Comparison of ENCODE assay signal across 9 cellular contexts in genomic region chr1:151314137-151314875, GRCh38. TPM values are rescaled to one million over a fixed set of nuclear protein-coding genes. Genes with fewer than 3 reads are reported as not detected.
DNase-seq lines count a peak whose midpoint lies in the region; ATAC-seq and TF ChIP-seq lines count a peak whose summit lies in the region.
"Had no signal": no experiment of that assay in that cellular context is flagged by ENCODE, and none has a peak within 500 bp of the region (broad histone marks: within the 10 kb centered on the region; RNA-seq: fewer than 3 reads in every experiment).

No MANE protein-coding gene starts in this region.

- peaks cover 27% of the 10 kb centered on the region for H3K4me1 Mint-ChIP-seq in neural crest cell
- peaks cover 16% of the 10 kb centered on the region for H3K4me1 Mint-ChIP-seq in type B pancreatic cell (ENCODE audit: unreplicated experiment)

- H3K4me3 Mint-ChIP-seq in neural crest cell (no peak overlapping the region), type B pancreatic cell (no peak overlapping the region)

- no peak for TF ChIP-seq CTCF in AG10803 (conservative IDR thresholded peaks at IDR 0.05; ENCODE audit: low read length)
- TF ChIP-seq CTCF in neural crest cell (conservative IDR thresholded peaks at IDR 0.05), result no peak
- no peak for TF ChIP-seq CTCF in type B pancreatic cell (conservative IDR thresholded peaks at IDR 0.05)

- H3K27me3 Mint-ChIP-seq in neural crest cell (ENCODE audit: low read depth) (no peaks in the 10 kb centered on the region), type B pancreatic cell (no peaks in the 10 kb centered on the region)

- no peak overlapping the region for H3K4me3 ChIP-seq in AG10803 (ENCODE audit: low read length)

- no peak for ATAC-seq in GM19035 (IDR thresholded peaks at IDR 0.05; ENCODE audit: unreplicated experiment)
- ATAC-seq: stimulated activated naive CD8-positive, alpha-beta T cell treated with anti-CD3 and anti-CD28 coated beads, Interleukin-15, Interleukin-2, amounts not matched to agents 100 U/mL and 50 U/mL, for 24 hours had no signal

- H3K36me3 Mint-ChIP-seq in neural crest cell (ENCODE audit: low read depth) (peaks cover 7% of the 10 kb centered on the region), type B pancreatic cell (peaks cover 12% of the 10 kb centered on the region)

- no peaks in the 10 kb centered on the region for H3K9me3 Mint-ChIP-seq in neural crest cell
- H3K9me3 Mint-ChIP-seq in type B pancreatic cell, result no peaks in the 10 kb centered on the region

- H3K27ac Mint-ChIP-seq in neural crest cell (ENCODE audit: unreplicated experiment) (peak overlapping the region; percentile 53), type B pancreatic cell (no peak overlapping the region)

- in situ Hi-C loops in SK-MEL-5 (cut with HindIII; ENCODE audit: low pct_unique_long_range_greater_than_20kb, low sequenced_read_pairs), result no loop called here

- peak; percentile 82 for DNase-seq in AG10803 (ENCODE audit: low read depth)
- peak; percentile 50 for DNase-seq in SK-MEL-5 (ENCODE audit: low read depth, low spot score)
- DNase-seq in fibroblast of peridontal ligament (ENCODE audit: extremely low read depth), result peak; percentile 83
- no peak for DNase-seq in neural crest cell (ENCODE audit: low read depth, low spot score)
- DNase-seq in type B pancreatic cell (ENCODE audit: extremely low spot score, unreplicated experiment), result no peak
- DNase-seq in NCI-H510A (lab: John Stamatoyannopoulos, UW), result no peak
- no peak for DNase-seq in COLO668 (lab: John Stamatoyannopoulos, UW; ENCODE audit: unreplicated experiment)
- DNase-seq: stimulated activated naive CD8-positive, alpha-beta T cell treated with anti-CD3 and anti-CD28 coated beads, Interleukin-15, Interleukin-2, amounts not matched to agents 100 U/mL and 50 U/mL, for 24 hours had no signal

RNA-seq across cellular contexts. Expression of gene PI4KB, which starts 12.9 kb away (rescaled TPM):
- total RNA-seq in SK-MEL-5 (2014; rRNA removed; shearing (Covaris generic)), result 49.4 and 49.6 TPM in 2 replicates
- polyA plus RNA-seq in SK-MEL-5 (2015; cell fraction: cytosol; rRNA removed), result 105 and 123 TPM in 2 replicates
- polyA plus RNA-seq in SK-MEL-5 (2015; cell fraction: nucleus; rRNA removed), result 146 and 187 TPM in 2 replicates
- total RNA-seq in neural crest cell, result 46.3 and 52.0 TPM in 2 replicates
- 59.6 and 60.7 TPM in 2 replicates for total RNA-seq in type B pancreatic cell (ENCODE audit: low replicate concordance)

RNA-seq across cellular contexts. Expression of gene ZNF687, which starts 32.2 kb away (rescaled TPM):
- total RNA-seq in SK-MEL-5 (2014; rRNA removed; shearing (Covaris generic)), result 29.0 and 31.0 TPM in 2 replicates
- 41.3 and 49.3 TPM in 2 replicates for polyA plus RNA-seq in SK-MEL-5 (2015; cell fraction: cytosol; rRNA removed)
- 52.9 and 67.5 TPM in 2 replicates for polyA plus RNA-seq in SK-MEL-5 (2015; cell fraction: nucleus; rRNA removed)
- total RNA-seq in neural crest cell, result 34.9 and 39.9 TPM in 2 replicates
- 29.6 and 31.7 TPM in 2 replicates for total RNA-seq in type B pancreatic cell (ENCODE audit: low replicate concordance)

RNA-seq across cellular contexts. Expression of gene RFX5, which starts 32.7 kb away (rescaled TPM):
- 102 and 125 TPM in 2 replicates for total RNA-seq in SK-MEL-5 (2014; rRNA removed; shearing (Covaris generic))
- 83.4 and 86.1 TPM in 2 replicates for polyA plus RNA-seq in SK-MEL-5 (2015; cell fraction: cytosol; rRNA removed)
- polyA plus RNA-seq in SK-MEL-5 (2015; cell fraction: nucleus; rRNA removed), result 230 and 287 TPM in 2 replicates
- total RNA-seq in neural crest cell, result 71.3 and 73.5 TPM in 2 replicates
- total RNA-seq in type B pancreatic cell (ENCODE audit: low replicate concordance), result 27.3 and 66.5 TPM in 2 replicates

RNA-seq across cellular contexts. Expression of gene SELENBP1, which starts 58.2 kb away (rescaled TPM):
- 1.4 and 2.6 TPM in 2 replicates for total RNA-seq in SK-MEL-5 (2014; rRNA removed; shearing (Covaris generic))
- polyA plus RNA-seq in SK-MEL-5 (2015; cell fraction: cytosol; rRNA removed), result 1.3 and 3.9 TPM in 2 replicates
- polyA plus RNA-seq in SK-MEL-5 (2015; cell fraction: nucleus; rRNA removed), result 5.8 and 8.3 TPM in 2 replicates
- 35.9 and 36.2 TPM in 2 replicates for total RNA-seq in neural crest cell
- 20.5 and 39.2 TPM in 2 replicates for total RNA-seq in type B pancreatic cell (ENCODE audit: low replicate concordance)

RNA-seq across cellular contexts. Expression of gene PSMD4, which starts 59.8 kb away (rescaled TPM):
- total RNA-seq in SK-MEL-5 (2014; rRNA removed; shearing (Covaris generic)), result 370 and 398 TPM in 2 replicates
- polyA plus RNA-seq in SK-MEL-5 (2015; cell fraction: cytosol; rRNA removed), result 249 and 287 TPM in 2 replicates
- polyA plus RNA-seq in SK-MEL-5 (2015; cell fraction: nucleus; rRNA removed), result 206 and 214 TPM in 2 replicates
- total RNA-seq in neural crest cell (209 and 214 TPM in 2 replicates), type B pancreatic cell (ENCODE audit: low replicate concordance) (146 and 170 TPM in 2 replicates)

Comparison
In these comparisons a context has a peak if more than half of its experiments do, and no peak if none do; other contexts are left out.
1. DNase-seq: peak in AG10803 (single experiment), SK-MEL-5 (single experiment) and fibroblast of peridontal ligament (single experiment); none in neural crest cell (single experiment), type B pancreatic cell (single experiment), NCI-H510A (single experiment) and COLO668 (single experiment).